In genomic region chr4:78592104-78592783, GRCh38 we compare ENCODE assay signal across 9 cellular contexts. TPM values are rescaled to one million over a fixed set of nuclear protein-coding genes. Genes with fewer than 3 reads are reported as not detected.
DNase-seq lines count a peak whose midpoint lies in the region; ATAC-seq and TF ChIP-seq lines count a peak whose summit lies in the region.
"Had no signal": no experiment of that assay in that cellular context is flagged by ENCODE, and none has a peak within 500 bp of the region (broad histone marks: within the 10 kb centered on the region; RNA-seq: fewer than 3 reads in every experiment).

No MANE protein-coding gene starts in this region.

- H3K36me3 ChIP-seq in osteoblast (ENCODE audit: insufficient read depth, low read length), result no peaks in the 10 kb centered on the region
- no peaks in the 10 kb centered on the region for H3K36me3 ChIP-seq in aorta (ENCODE audit: control insufficient read depth in 1 of 2, insufficient read depth in 2 of 2, low read length in 1 of 2)

- peaks cover 2% of the 10 kb centered on the region for H3K27me3 Mint-ChIP-seq in activated CD8-positive, alpha-beta T cell treated with anti-CD3 and anti-CD28 coated beads for 36 hours

- H3K9me3 ChIP-seq in osteoblast (ENCODE audit: low read depth, low read length), result no peaks in the 10 kb centered on the region
- no peaks in the 10 kb centered on the region for H3K9me3 ChIP-seq in aorta (ENCODE audit: control insufficient read depth, low read length)

- H3K9me3 Mint-ChIP-seq in activated CD8-positive, alpha-beta T cell treated with anti-CD3 and anti-CD28 coated beads for 36 hours, result no peaks in the 10 kb centered on the region
- H3K9me3 Mint-ChIP-seq: CD8-positive, alpha-beta T cell had no signal

- H2AFZ ChIP-seq in osteoblast (ENCODE audit: low read length), result no peak overlapping the region

- no peaks in the 10 kb centered on the region for H3K36me3 Mint-ChIP-seq in activated CD8-positive, alpha-beta T cell treated with anti-CD3 and anti-CD28 coated beads for 36 hours (ENCODE audit: low read depth)
- H3K36me3 Mint-ChIP-seq: CD8-positive, alpha-beta T cell had no signal

- peak; percentile 46 for TF ChIP-seq CTCF in activated CD8-positive, alpha-beta T cell treated with anti-CD3 and anti-CD28 coated beads for 36 hours (IDR thresholded peaks at IDR 0.05)
- peak; percentile 26 for TF ChIP-seq CTCF in osteoblast (IDR thresholded peaks at IDR 0.05; ENCODE audit: extremely low read depth, low read depth, low read length)

- 78 to 79% methylated on average over 3 of the region's 3 CpGs for WGBS in aorta, 2 donors

- H3K4me3 Mint-ChIP-seq in activated CD8-positive, alpha-beta T cell treated with anti-CD3 and anti-CD28 coated beads for 36 hours, result no peak overlapping the region
- H3K4me3 Mint-ChIP-seq: CD8-positive, alpha-beta T cell had no signal

- intact Hi-C loops in activated CD8-positive, alpha-beta T cell treated with anti-CD3 and anti-CD28 coated beads for 36 hours (cut with micrococcal nuclease), result no loop called here
- intact Hi-C loops in aorta (cut with DNase I), result no loop called here

- no peaks in the 10 kb centered on the region for H4K20me1 ChIP-seq in osteoblast (ENCODE audit: insufficient read depth, low read length)

- H3K4me1 ChIP-seq in osteoblast (ENCODE audit: insufficient read depth, low read length) (no peaks in the 10 kb centered on the region), aorta (ENCODE audit: control insufficient read depth in 1 of 2, insufficient read depth in 2 of 2, low read length in 2 of 2) (no peaks in the 10 kb centered on the region)

- H3K27me3 ChIP-seq in osteoblast (ENCODE audit: insufficient read depth, low read length) (no peaks in the 10 kb centered on the region), aorta (ENCODE audit: control insufficient read depth in 1 of 2, insufficient read depth in 2 of 2, low read length in 1 of 2) (no peaks in the 10 kb centered on the region)

- H3K4me3 ChIP-seq in osteoblast (ENCODE audit: insufficient read depth, low read length) (no peak overlapping the region), aorta (ENCODE audit: low read length in 2 of 2) (no peak overlapping the region)

- no peak overlapping the region for H3K27ac Mint-ChIP-seq in activated CD8-positive, alpha-beta T cell treated with anti-CD3 and anti-CD28 coated beads for 36 hours
- H3K27ac Mint-ChIP-seq: CD8-positive, alpha-beta T cell had no signal

- no peak overlapping the region for H3K27ac ChIP-seq in osteoblast (ENCODE audit: low read depth, low read length)
- no peak overlapping the region for H3K27ac ChIP-seq in aorta (ENCODE audit: low read depth in 1 of 2, low read length in 2 of 2)

- POLR2A ChIA-PET in activated CD8-positive, alpha-beta T cell treated with anti-CD3 and anti-CD28 coated beads for 36 hours (lab: Charles Lee), result interaction anchor here (0.9 kb wide), 1 partner anchor 16 kb away, joined by 4 read pairs; no protein-coding TSS in a partner anchor

- ATAC-seq in HG02588 (IDR thresholded peaks at IDR 0.05; ENCODE audit: unreplicated experiment) (peak; percentile 56), aorta (ENCODE audit: low FRiP score) (no peak)
- no peak for ATAC-seq in activated CD8-positive, alpha-beta T cell treated with anti-CD3 and anti-CD28 coated beads for 36 hours
- ATAC-seq: CD8-positive, alpha-beta T cell had no signal

- CTCF ChIA-PET in activated CD8-positive, alpha-beta T cell treated with anti-CD3 and anti-CD28 coated beads for 36 hours (lab: Charles Lee), result interaction anchor here (1.0 to 2.1 kb wide), 7 partner anchors 14 to 333 kb away, joined by 3 to 5 read pairs (median 4); no protein-coding TSS in a partner anchor

- H3K4me2 ChIP-seq in osteoblast (ENCODE audit: insufficient read depth, low read length), result no peak overlapping the region

- DNase-seq in activated CD4-positive, alpha-beta T cell treated with anti-CD3 and anti-CD28 coated beads for 48 hours, result peak; percentile 37
- DNase-seq in activated CD4-positive, alpha-beta T cell treated with anti-CD3 and anti-CD28 coated beads, Interleukin-2, amount 50 U/mL, for 4 hours, result no peak
- peak; percentile 35 for DNase-seq in activated CD8-positive, alpha-beta T cell treated with anti-CD3 and anti-CD28 coated beads for 36 hours
- no peak for DNase-seq in osteoblast (ENCODE audit: insufficient read length, low spot score, missing footprints)
- DNase-seq in NCI-H1048 (lab: John Stamatoyannopoulos, UW), result no peak
- no peak for DNase-seq in DMS153 treated with DMSO at 0.1 percent for 48 hours (lab: John Stamatoyannopoulos, UW; ENCODE audit: unreplicated experiment)
- no peak for DNase-seq in aorta
- DNase-seq: CD8-positive, alpha-beta T cell had no signal

- H3K4me1 Mint-ChIP-seq in activated CD8-positive, alpha-beta T cell treated with anti-CD3 and anti-CD28 coated beads for 36 hours (ENCODE audit: low read depth), result no peaks in the 10 kb centered on the region

- no peaks in the 10 kb centered on the region for H3K79me2 ChIP-seq in osteoblast (ENCODE audit: insufficient read depth, low read length)

RNA-seq across cellular contexts. Expression of gene ANXA3, which starts 40.7 kb away (rescaled TPM):
- total RNA-seq in activated CD8-positive, alpha-beta T cell treated with anti-CD3 and anti-CD28 coated beads for 36 hours, result under 1 TPM; 0.63 to 0.90 TPM
- total RNA-seq in osteoblast (2.1 and 2.9 TPM in 2 replicates), aorta (10 to 100 TPM in 1 of 2 donors, 1 to 10 TPM in 1; 5.3 to 10.2 TPM)
- polyA plus RNA-seq in aorta, result 10 to 100 TPM in 1 of 2 donors, 1 to 10 TPM in 1; 5.0 to 54.0 TPM
- total RNA-seq: CD8-positive, alpha-beta T cell had no signal

Comparison
In these comparisons a context has a peak if more than half of its experiments do, and no peak if none do; other contexts are left out.
1. DNase-seq: peak in activated CD4-positive, alpha-beta T cell treated with anti-CD3 and anti-CD28 coated beads for 48 hours (single experiment) and activated CD8-positive, alpha-beta T cell treated with anti-CD3 and anti-CD28 coated beads for 36 hours (single experiment); none in activated CD4-positive, alpha-beta T cell treated with anti-CD3 and anti-CD28 coated beads, Interleukin-2, amount 50 U/mL, for 4 hours (0 of 2), osteoblast (single experiment), NCI-H1048 (single experiment), DMS153 treated with DMSO at 0.1 percent for 48 hours (single experiment) and aorta (0 of 2).